1 cellular context compared by ENCODE assay signal in the genomic region with DNA sequence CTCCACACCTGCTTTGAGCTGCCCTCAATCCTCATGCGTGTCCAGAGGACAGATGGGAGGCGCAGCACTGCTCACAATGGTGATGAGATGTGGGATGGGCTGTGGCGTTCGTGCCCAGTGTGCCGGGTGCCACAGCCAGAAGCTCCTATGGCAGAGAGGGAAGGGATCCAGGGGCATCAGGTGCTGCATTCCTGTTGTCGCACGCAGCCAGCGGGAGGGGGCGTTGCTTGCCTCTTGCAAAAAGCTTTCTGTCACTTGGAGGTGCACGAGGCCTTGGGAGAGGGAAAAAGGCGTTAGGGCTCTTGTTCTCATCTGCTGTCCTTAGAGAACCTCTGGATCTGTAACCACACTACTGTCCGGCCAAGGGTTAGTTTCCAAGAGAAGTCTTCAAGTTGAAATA.
TF ChIP-seq lines count a peak whose summit lies in the region.

No MANE protein-coding gene starts in this region.

TF ChIP-seq in IMR-90, 13 proteins besides CTCF, POLR2A, EP300 and RAD21:
- TF ChIP-seq CEBPB (IDR thresholded peaks at IDR 0.05; ENCODE audit: low read depth, low read length), result no peak
